Comparison of ENCODE assay signal across 15 cellular contexts in the genomic region with DNA sequence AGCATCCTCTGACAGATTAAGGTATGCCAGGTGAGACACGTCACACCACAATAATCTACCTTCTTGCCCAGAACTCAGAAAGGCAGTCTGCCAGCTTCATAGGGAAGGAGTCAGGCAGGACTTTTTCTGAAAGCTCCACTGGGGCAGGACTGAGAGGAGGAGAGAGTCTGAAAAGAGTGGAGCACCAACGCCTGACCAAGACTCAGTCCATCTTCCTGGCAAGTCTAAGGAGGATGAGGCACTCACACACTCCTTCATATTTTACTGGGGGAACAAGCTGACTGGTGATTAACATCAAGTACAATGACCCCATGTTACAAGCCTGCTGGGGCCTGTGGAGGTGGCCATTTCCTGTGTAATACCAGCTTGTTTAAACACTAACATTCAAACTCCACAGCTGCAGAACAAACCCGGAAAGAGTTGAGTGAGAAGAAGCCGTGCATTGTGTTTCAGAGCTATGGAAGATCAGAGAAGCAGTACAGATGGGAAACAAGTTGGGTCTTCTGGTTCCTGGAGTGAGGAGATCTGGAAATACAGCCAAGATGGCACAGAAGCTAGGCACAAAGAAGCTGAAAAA.
DNase-seq lines count a peak whose midpoint lies in the region; ATAC-seq and TF ChIP-seq lines count a peak whose summit lies in the region.
"Had no signal": no experiment of that assay in that cellular context is flagged by ENCODE, and none has a peak within 500 bp of the region (broad histone marks: within the 10 kb centered on the region; RNA-seq: fewer than 3 reads in every experiment).

No MANE protein-coding gene starts in this region.

- H3K27me3 Mint-ChIP-seq in neural progenitor cell (ENCODE audit: insufficient read depth, low read depth) = no peaks in the 10 kb centered on the region

- WGBS in esophagus, 2 donors = 46 to 56% methylated on average over 4 of the region's 4 CpGs

- H3K9me3 ChIP-seq in esophagus (ENCODE audit: control insufficient read depth in 2 of 2, insufficient read depth in 1 of 2, low read depth in 1 of 2, low read length in 1 of 2) (no peaks in the 10 kb centered on the region), neural progenitor cell (ENCODE audit: low read depth) (no peaks in the 10 kb centered on the region)
- H3K9me3 ChIP-seq: thoracic aorta had no signal

- H3K27ac ChIP-seq in esophagus (ENCODE audit: low read depth in 2 of 2, low read length in 1 of 2) (peak overlapping the region; percentile 18 to 60), neural progenitor cell (no peak overlapping the region)
- H3K27ac ChIP-seq: C4-2B had no signal

- DNase-seq in DMS153 (lab: John Stamatoyannopoulos, UW) (peak; percentile 66), NCI-H510A treated with DMSO at 0.1 percent for 48 hours (lab: John Stamatoyannopoulos, UW) (peak; percentile 45), neural progenitor cell (ENCODE audit: low spot score) (no peak), NOMO-1 treated with DMSO at 0.1 percent for 48 hours (lab: John Stamatoyannopoulos, UW; ENCODE audit: unreplicated experiment) (no peak), NCI-H446 (lab: John Stamatoyannopoulos, UW) (no peak)
- DNase-seq: activated T-cell treated with anti-CD3 and anti-CD28 coated beads, Interleukin-2, amount 50 U/mL, for 1 hour; NCI-H2227 treated with DMSO at 0.1 percent for 48 hours; stimulated activated CD4-positive, alpha-beta T cell treated with anti-CD3 and anti-CD28 coated beads, Interleukin-1b, Interleukin-23, amount 100 ng/mL, for 48 hours had no signal

- H3K4me3 ChIP-seq in esophagus (ENCODE audit: low read depth in 1 of 2, low read length in 2 of 2) = no peak overlapping the region
- no peak overlapping the region for H3K4me3 ChIP-seq in neural progenitor cell
- H3K4me3 ChIP-seq: lung, thoracic aorta had no signal

- H3K36me3 ChIP-seq in esophagus (ENCODE audit: control insufficient read depth in 2 of 2, insufficient read depth in 2 of 2, low read length in 1 of 2) = peaks cover 0 to 3% of the 10 kb centered on the region in 2 donors
- H3K36me3 ChIP-seq in neural progenitor cell = no peaks in the 10 kb centered on the region
- H3K36me3 ChIP-seq: thoracic aorta had no signal

- peaks cover 41% of the 10 kb centered on the region for H3K4me1 Mint-ChIP-seq in neural progenitor cell

- H3K4me3 Mint-ChIP-seq in neural progenitor cell = no peak overlapping the region
- H3K4me3 Mint-ChIP-seq: T-helper 2 cell treated with Interferon-gamma antibody and Interleukin-4, amounts not matched to agents 5 μg/mL and 100 μg/mL, for 36 hours had no signal

- H3K36me3 Mint-ChIP-seq in neural progenitor cell = peaks cover 14% of the 10 kb centered on the region

- H3K27me3 ChIP-seq in esophagus (ENCODE audit: control insufficient read depth in 1 of 2, insufficient read depth in 2 of 2, low read length in 2 of 2) (no peaks in the 10 kb centered on the region), neural progenitor cell (no peaks in the 10 kb centered on the region)

- no peak overlapping the region for H3K4me2 ChIP-seq in neural progenitor cell

- H4K20me1 ChIP-seq in neural progenitor cell (ENCODE audit: low read depth) = no peaks in the 10 kb centered on the region

- no peak overlapping the region for H3K9ac ChIP-seq in neural progenitor cell

- peak overlapping the region; percentile 24 for H3K27ac Mint-ChIP-seq in neural progenitor cell

- no peak for ATAC-seq in GM21619 (IDR thresholded peaks at IDR 0.05; ENCODE audit: unreplicated experiment)
- no peak for ATAC-seq in HG03354 (IDR thresholded peaks at IDR 0.05; ENCODE audit: poor library complexity, severe bottlenecking, unreplicated experiment)

- no peaks in the 10 kb centered on the region for H3F3A ChIP-seq in neural progenitor cell (ENCODE audit: low read depth)

- peaks cover 0 to 19% of the 10 kb centered on the region in 2 donors for H3K4me1 ChIP-seq in esophagus (ENCODE audit: control insufficient read depth in 2 of 2, insufficient read depth in 2 of 2, low read length in 1 of 2)
- H3K4me1 ChIP-seq in neural progenitor cell = peaks cover 16% of the 10 kb centered on the region

- no peaks in the 10 kb centered on the region for H3K79me2 ChIP-seq in neural progenitor cell (ENCODE audit: low read depth)

- no peak for TF ChIP-seq CTCF in neural progenitor cell (IDR thresholded peaks at IDR 0.05)

- no peaks in the 10 kb centered on the region for H3K9me3 Mint-ChIP-seq in neural progenitor cell
- H3K9me3 Mint-ChIP-seq: T-helper 2 cell treated with Interferon-gamma antibody and Interleukin-4, amounts not matched to agents 5 μg/mL and 100 μg/mL, for 36 hours had no signal

- no peak overlapping the region for H2AFZ ChIP-seq in neural progenitor cell (replicated peaks)

Comparison
In these comparisons a context has a peak if more than half of its experiments do, and no peak if none do; other contexts are left out.
1. DNase-seq: peak in DMS153 (single experiment) and NCI-H510A treated with DMSO at 0.1 percent for 48 hours (single experiment); none in neural progenitor cell (single experiment), NOMO-1 treated with DMSO at 0.1 percent for 48 hours (single experiment) and NCI-H446 (0 of 2).